Comparison of ENCODE assay signal across 8 cellular contexts in the genomic region with DNA sequence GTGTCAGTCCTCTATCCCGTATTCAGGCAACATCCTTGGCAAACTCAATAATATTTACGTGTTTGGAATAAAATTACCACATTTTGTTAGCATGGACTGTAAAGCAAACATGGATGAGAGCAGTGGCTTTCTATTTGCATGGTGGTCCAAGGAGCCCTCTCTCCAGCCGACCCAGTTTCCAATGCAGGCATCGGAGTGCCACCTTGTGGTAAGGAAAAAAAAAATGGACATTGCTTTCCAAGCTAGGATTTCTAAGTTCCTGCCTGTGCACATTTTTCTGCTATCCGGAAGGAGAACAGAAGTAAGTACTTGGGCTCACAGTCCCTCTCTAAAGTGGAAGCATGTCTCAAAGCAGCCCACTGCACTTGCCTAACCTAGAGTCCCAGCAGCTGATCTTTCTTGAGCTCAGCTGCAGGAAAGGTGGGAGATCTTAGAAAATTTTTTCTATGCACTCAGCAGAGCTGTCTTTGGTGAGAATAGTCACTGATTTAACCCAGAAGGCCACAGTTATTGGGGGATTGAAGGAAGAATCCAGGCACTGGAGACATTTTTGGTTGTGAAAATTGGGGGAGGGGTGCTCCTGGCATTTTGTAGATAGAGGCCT. TPM values are rescaled to one million over a fixed set of nuclear protein-coding genes. Genes with fewer than 3 reads are reported as not detected.
DNase-seq lines count a peak whose midpoint lies in the region; ATAC-seq, FAIRE-seq and TF ChIP-seq lines count a peak whose summit lies in the region.

No MANE protein-coding gene starts in this region.

- H4K20me1 ChIP-seq in mammary epithelial cell (ENCODE audit: insufficient read depth, low read length) (no peaks in the 10 kb centered on the region), neural progenitor cell (ENCODE audit: low read depth) (no peaks in the 10 kb centered on the region)

- H3K4me1 Mint-ChIP-seq in neural progenitor cell, result peaks cover 10% of the 10 kb centered on the region

- H3K36me3 ChIP-seq in mammary epithelial cell (ENCODE audit: insufficient read depth, low read length), result no peaks in the 10 kb centered on the region
- no peaks in the 10 kb centered on the region for H3K36me3 ChIP-seq in neural progenitor cell

- no peaks in the 10 kb centered on the region for H3K9me3 ChIP-seq in mammary epithelial cell (replicated peaks; ENCODE audit: insufficient read depth, low read length)
- no peaks in the 10 kb centered on the region for H3K9me3 ChIP-seq in neural progenitor cell (ENCODE audit: low read depth)

- peaks cover 4% of the 10 kb centered on the region for H3K27me3 Mint-ChIP-seq in neural progenitor cell (ENCODE audit: insufficient read depth, low read depth)

- H3K27me3 ChIP-seq in mammary epithelial cell (ENCODE audit: insufficient read depth, low read length), result no peaks in the 10 kb centered on the region
- no peaks in the 10 kb centered on the region for H3K27me3 ChIP-seq in neural progenitor cell

- TF ChIP-seq CTCF in GM12865 (IDR thresholded peaks at IDR 0.05; ENCODE audit: insufficient read depth, low read depth, low read length, missing control alignments) (peak; percentile 16), mammary epithelial cell (conservative IDR thresholded peaks at IDR 0.05 in 1 of 2, IDR thresholded peaks at IDR 0.05 in 1 of 2; ENCODE audit: extremely low read depth in 1 of 2, insufficient read depth in 1 of 2, low read depth in 1 of 2, low read length in 2 of 2) (peak; percentile 31 to 54), neural progenitor cell (IDR thresholded peaks at IDR 0.05) (peak; percentile 77)

- H3K27ac ChIP-seq in mammary epithelial cell (ENCODE audit: insufficient read depth, low read depth, low read length) (no peak overlapping the region), neural progenitor cell (no peak overlapping the region)

- CTCF ChIA-PET in mammary epithelial cell (lab: Charles Lee; ENCODE audit: low non-redundant PET), result interaction anchor here (0.6 kb wide), 1 partner anchor 356 kb away, joined by 3 read pairs; no protein-coding TSS in a partner anchor

- DNase-seq in GM12865 (ENCODE audit: low read depth) (peak; percentile 8), NCI-H2029 (lab: John Stamatoyannopoulos, UW) (peak; percentile 20), mammary epithelial cell (peak; percentile 7), neural progenitor cell (ENCODE audit: low spot score) (peak; percentile 75), GM12892 (ENCODE audit: insufficient read length) (no peak)
- DNase-seq in activated CD4-positive, alpha-beta T cell treated with anti-CD3 and anti-CD28 coated beads, Interleukin-2, amount 50 U/mL, for 4 hours, result no peak
- no peak for DNase-seq in activated CD4-positive, alpha-beta T cell treated with anti-CD3 and anti-CD28 coated beads, Interleukin-2, amount 50 U/mL, for 1 hour

- BruUV-seq in mammary epithelial cell (replicated peaks; lab: Mats Ljungman, UMichigan), result no TSS peak

- TF ChIP-seq POLR2A in GM12892 (IDR thresholded peaks at IDR 0.05; ENCODE audit: low read depth, low read length), result no peak

- H3K36me3 Mint-ChIP-seq in neural progenitor cell, result no peaks in the 10 kb centered on the region

- H3K4me3 ChIP-seq in GM12865 (ENCODE audit: low read depth, low read length) (no peak overlapping the region), mammary epithelial cell (replicated peaks in 1 of 3; ENCODE audit: insufficient read depth in 1 of 3, low read depth in 2 of 3, low read length in 3 of 3) (no peak overlapping the region), neural progenitor cell (no peak overlapping the region)

- H3K9me3 Mint-ChIP-seq in neural progenitor cell, result peaks cover 14% of the 10 kb centered on the region

- no peak for ATAC-seq in activated CD4-positive, CD25-positive, alpha-beta regulatory T cell treated with anti-CD3 and anti-CD28 coated beads, Interleukin-2, amount 50 U/mL, for 24 hours

- H3K79me2 ChIP-seq in mammary epithelial cell (ENCODE audit: insufficient read depth, low read length), result no peaks in the 10 kb centered on the region
- H3K79me2 ChIP-seq in neural progenitor cell (ENCODE audit: low read depth), result no peaks in the 10 kb centered on the region

- H3K4me2 ChIP-seq in mammary epithelial cell (ENCODE audit: insufficient read depth, low read depth, low read length), result no peak overlapping the region
- no peak overlapping the region for H3K4me2 ChIP-seq in neural progenitor cell

- no peak overlapping the region for H3K27ac Mint-ChIP-seq in neural progenitor cell

- WGBS in mammary epithelial cell (ENCODE audit: low coverage, missing lambda C conversion rate), result 38% methylated on average over 5 of the region's 5 CpGs

- no peak for FAIRE-seq in GM12892 (lab: Jason Lieb, UNC)

- no peak overlapping the region for H3K4me3 Mint-ChIP-seq in neural progenitor cell

- in situ Hi-C loops in mammary epithelial cell (cut with MboI; ENCODE audit: low sequenced_read_pairs in 2 of 2), result loop anchor here in 1 of 2 donors (25.0 kb wide), 1 partner anchor 987 kb away; no protein-coding TSS in a partner anchor

- intact Hi-C loops in mammary epithelial cell (cut with micrococcal nuclease), result loop anchor here (10.0 kb wide), 1 partner anchor 419 kb away; no protein-coding TSS in a partner anchor

- H3K4me1 ChIP-seq in mammary epithelial cell (ENCODE audit: insufficient read depth, low read length) (no peaks in the 10 kb centered on the region), neural progenitor cell (no peaks in the 10 kb centered on the region)

- no peak overlapping the region for H3K9ac ChIP-seq in mammary epithelial cell (ENCODE audit: insufficient read depth, low read length)
- no peak overlapping the region for H3K9ac ChIP-seq in neural progenitor cell

- no peaks in the 10 kb centered on the region for H3F3A ChIP-seq in neural progenitor cell (ENCODE audit: low read depth)

- dilution Hi-C loops in mammary epithelial cell (cut with HindIII; ENCODE audit: low sequenced_read_pairs), result no loop called here

- H2AFZ ChIP-seq in mammary epithelial cell (ENCODE audit: low read depth, low read length), result no peak overlapping the region
- peak overlapping the region; percentile 87 for H2AFZ ChIP-seq in neural progenitor cell (replicated peaks)

RNA-seq across cellular contexts. Expression of a gene that starts 46.0 kb away (rescaled TPM):
- total RNA-seq in mammary epithelial cell (10 to 100 TPM in 1 of 2 donors, 1 to 10 TPM in 1; 9.7 to 13.1 TPM), neural progenitor cell (ENCODE audit: low replicate concordance) (7.7 and 11.4 TPM in 2 replicates)
- polyA plus RNA-seq in mammary epithelial cell, result 2.5 TPM
- polyA minus RNA-seq in mammary epithelial cell, result 33.3 TPM
- polyA plus RNA-seq in GM12892 (2012; ENCODE audit: missing spikeins), result 3.6 TPM

Comparison
In these comparisons a context has a peak if more than half of its experiments do, and no peak if none do; other contexts are left out.
1. DNase-seq: peak in GM12865 (single experiment), NCI-H2029 (single experiment), mammary epithelial cell (single experiment) and neural progenitor cell (single experiment); none in activated CD4-positive, alpha-beta T cell treated with anti-CD3 and anti-CD28 coated beads, Interleukin-2, amount 50 U/mL, for 4 hours (0 of 2), activated CD4-positive, alpha-beta T cell treated with anti-CD3 and anti-CD28 coated beads, Interleukin-2, amount 50 U/mL, for 1 hour (single experiment) and GM12892 (single experiment).
2. CTCF ChIP-seq: peak in every context shown above with its lines; median percentile 77 in neural progenitor cell; 42 in mammary epithelial cell; 16 in GM12865.